Comparison of ENCODE assay signal across 1 cellular context in the genomic region with DNA sequence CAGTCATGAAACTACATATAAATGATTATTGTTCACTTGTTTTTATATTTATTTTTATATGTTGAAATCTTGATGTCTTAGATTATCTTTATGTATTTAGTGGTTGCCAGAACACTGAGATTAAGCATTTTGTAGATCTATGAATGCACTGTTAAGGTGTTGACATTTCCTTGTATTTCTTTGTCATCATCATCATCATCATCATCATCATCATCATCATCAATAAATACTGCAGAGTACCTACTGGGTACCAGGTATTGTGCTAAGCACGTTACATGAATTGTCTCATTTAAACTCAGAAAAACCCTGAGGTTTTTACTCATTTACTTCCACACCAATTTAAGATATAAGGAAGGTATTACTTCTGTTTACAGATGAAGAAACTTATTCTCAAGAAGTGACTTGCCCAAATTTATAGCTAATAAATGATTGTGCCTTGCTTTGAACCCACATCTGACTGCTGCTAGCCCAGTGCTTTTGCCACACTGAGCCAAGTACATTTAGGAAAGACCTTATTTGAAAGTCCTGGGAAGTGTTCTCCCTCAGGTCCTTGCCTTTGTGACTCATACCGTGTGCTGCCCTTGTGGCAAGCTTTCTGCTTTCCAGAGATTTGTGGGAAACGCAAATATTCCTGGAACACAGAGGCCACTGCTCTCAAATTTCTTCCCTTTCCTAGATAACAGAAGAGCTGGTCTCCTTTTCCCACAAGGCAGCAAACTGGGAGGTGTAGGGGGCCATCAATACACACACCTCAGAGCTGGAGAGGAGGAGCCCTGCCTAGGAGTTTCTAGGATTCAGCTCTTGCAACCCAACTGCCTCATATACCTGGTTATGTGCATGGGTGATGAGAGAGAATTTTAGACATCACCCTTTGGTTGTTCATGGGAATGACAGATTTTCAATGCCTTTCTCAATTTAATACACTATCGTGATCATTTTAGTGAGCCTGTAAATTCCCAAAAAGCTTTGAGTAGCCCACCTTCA.
TF ChIP-seq lines count a peak whose summit lies in the region.

No MANE protein-coding gene starts in this region.

TF ChIP-seq in GM23338, 12 proteins besides CTCF, POLR2A, EP300 and RAD21 (continued from another document):
- TF ChIP-seq, protein P1, sequence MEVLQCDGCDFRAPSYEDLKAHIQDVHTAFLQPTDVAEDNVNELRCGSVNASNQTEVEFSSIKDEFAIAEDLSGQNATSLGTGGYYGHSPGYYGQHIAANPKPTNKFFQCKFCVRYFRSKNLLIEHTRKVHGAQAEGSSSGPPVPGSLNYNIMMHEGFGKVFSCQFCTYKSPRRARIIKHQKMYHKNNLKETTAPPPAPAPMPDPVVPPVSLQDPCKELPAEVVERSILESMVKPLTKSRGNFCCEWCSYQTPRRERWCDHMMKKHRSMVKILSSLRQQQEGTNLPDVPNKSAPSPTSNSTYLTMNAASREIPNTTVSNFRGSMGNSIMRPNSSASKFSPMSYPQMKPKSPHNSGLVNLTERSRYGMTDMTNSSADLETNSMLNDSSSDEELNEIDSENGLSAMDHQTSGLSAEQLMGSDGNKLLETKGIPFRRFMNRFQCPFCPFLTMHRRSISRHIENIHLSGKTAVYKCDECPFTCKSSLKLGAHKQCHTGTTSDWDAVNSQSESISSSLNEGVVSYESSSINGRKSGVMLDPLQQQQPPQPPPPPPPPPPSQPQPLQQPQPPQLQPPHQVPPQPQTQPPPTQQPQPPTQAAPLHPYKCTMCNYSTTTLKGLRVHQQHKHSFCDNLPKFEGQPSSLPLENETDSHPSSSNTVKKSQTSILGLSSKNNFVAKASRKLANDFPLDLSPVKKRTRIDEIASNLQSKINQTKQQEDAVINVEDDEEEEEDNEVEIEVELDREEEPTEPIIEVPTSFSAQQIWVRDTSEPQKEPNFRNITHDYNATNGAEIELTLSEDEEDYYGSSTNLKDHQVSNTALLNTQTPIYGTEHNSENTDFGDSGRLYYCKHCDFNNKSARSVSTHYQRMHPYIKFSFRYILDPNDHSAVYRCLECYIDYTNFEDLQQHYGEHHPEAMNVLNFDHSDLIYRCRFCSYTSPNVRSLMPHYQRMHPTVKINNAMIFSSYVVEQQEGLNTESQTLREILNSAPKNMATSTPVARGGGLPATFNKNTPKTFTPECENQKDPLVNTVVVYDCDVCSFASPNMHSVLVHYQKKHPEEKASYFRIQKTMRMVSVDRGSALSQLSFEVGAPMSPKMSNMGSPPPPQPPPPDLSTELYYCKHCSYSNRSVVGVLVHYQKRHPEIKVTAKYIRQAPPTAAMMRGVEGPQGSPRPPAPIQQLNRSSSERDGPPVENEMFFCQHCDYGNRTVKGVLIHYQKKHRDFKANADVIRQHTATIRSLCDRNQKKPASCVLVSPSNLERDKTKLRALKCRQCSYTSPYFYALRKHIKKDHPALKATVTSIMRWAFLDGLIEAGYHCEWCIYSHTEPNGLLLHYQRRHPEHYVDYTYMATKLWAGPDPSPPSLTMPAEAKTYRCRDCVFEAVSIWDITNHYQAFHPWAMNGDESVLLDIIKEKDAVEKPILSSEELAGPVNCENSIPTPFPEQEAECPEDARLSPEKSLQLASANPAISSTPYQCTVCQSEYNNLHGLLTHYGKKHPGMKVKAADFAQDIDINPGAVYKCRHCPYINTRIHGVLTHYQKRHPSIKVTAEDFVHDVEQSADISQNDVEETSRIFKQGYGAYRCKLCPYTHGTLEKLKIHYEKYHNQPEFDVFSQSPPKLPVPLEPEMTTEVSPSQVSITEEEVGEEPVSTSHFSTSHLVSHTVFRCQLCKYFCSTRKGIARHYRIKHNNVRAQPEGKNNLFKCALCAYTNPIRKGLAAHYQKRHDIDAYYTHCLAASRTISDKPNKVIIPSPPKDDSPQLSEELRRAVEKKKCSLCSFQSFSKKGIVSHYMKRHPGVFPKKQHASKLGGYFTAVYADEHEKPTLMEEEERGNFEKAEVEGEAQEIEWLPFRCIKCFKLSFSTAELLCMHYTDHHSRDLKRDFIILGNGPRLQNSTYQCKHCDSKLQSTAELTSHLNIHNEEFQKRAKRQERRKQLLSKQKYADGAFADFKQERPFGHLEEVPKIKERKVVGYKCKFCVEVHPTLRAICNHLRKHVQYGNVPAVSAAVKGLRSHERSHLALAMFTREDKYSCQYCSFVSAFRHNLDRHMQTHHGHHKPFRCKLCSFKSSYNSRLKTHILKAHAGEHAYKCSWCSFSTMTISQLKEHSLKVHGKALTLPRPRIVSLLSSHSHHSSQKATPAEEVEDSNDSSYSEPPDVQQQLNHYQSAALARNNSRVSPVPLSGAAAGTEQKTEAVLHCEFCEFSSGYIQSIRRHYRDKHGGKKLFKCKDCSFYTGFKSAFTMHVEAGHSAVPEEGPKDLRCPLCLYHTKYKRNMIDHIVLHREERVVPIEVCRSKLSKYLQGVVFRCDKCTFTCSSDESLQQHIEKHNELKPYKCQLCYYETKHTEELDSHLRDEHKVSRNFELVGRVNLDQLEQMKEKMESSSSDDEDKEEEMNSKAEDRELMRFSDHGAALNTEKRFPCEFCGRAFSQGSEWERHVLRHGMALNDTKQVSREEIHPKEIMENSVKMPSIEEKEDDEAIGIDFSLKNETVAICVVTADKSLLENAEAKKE (CRISPR knock-in tag; IDR thresholded peaks at IDR 0.05): no peak
- TF ChIP-seq, protein P2, sequence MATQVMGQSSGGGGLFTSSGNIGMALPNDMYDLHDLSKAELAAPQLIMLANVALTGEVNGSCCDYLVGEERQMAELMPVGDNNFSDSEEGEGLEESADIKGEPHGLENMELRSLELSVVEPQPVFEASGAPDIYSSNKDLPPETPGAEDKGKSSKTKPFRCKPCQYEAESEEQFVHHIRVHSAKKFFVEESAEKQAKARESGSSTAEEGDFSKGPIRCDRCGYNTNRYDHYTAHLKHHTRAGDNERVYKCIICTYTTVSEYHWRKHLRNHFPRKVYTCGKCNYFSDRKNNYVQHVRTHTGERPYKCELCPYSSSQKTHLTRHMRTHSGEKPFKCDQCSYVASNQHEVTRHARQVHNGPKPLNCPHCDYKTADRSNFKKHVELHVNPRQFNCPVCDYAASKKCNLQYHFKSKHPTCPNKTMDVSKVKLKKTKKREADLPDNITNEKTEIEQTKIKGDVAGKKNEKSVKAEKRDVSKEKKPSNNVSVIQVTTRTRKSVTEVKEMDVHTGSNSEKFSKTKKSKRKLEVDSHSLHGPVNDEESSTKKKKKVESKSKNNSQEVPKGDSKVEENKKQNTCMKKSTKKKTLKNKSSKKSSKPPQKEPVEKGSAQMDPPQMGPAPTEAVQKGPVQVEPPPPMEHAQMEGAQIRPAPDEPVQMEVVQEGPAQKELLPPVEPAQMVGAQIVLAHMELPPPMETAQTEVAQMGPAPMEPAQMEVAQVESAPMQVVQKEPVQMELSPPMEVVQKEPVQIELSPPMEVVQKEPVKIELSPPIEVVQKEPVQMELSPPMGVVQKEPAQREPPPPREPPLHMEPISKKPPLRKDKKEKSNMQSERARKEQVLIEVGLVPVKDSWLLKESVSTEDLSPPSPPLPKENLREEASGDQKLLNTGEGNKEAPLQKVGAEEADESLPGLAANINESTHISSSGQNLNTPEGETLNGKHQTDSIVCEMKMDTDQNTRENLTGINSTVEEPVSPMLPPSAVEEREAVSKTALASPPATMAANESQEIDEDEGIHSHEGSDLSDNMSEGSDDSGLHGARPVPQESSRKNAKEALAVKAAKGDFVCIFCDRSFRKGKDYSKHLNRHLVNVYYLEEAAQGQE (IDR thresholded peaks at IDR 0.05; ENCODE audit: unreplicated experiment): no peak
- TF ChIP-seq ZNF331 (CRISPR knock-in tag; IDR thresholded peaks at IDR 0.05; ENCODE audit: low read depth): no peak
- no peak for TF ChIP-seq CREB1 (CRISPR knock-in tag; IDR thresholded peaks at IDR 0.05; ENCODE audit: low read depth)
